In genomic region chr6:168192195-168192900, GRCh38 we compare ENCODE assay signal across 17 cellular contexts.
DNase-seq lines count a peak whose midpoint lies in the region; TF ChIP-seq lines count a peak whose summit lies in the region.
"Had no signal": no experiment of that assay in that cellular context is flagged by ENCODE, and none has a peak within 500 bp of the region (broad histone marks: within the 10 kb centered on the region; RNA-seq: fewer than 3 reads in every experiment).

No MANE protein-coding gene starts in this region.

- H3K4me1 ChIP-seq in osteoblast (ENCODE audit: insufficient read depth, low read length) (no peaks in the 10 kb centered on the region), vagina (no peaks in the 10 kb centered on the region)
- H3K4me1 ChIP-seq: SJSA1 had no signal

- no peaks in the 10 kb centered on the region for H4K20me1 ChIP-seq in osteoblast (ENCODE audit: insufficient read depth, low read length)

- H3K27ac ChIP-seq in osteoblast (ENCODE audit: low read depth, low read length) (no peak overlapping the region), vagina (no peak overlapping the region)
- H3K27ac ChIP-seq: neutrophil, SJSA1 had no signal

- DNase-seq in COR-L47 (lab: John Stamatoyannopoulos, UW), result peak; percentile 57
- DNase-seq in NCI-H1105 treated with DMSO at 0.1 percent for 48 hours (lab: John Stamatoyannopoulos, UW), result peak; percentile 92
- DNase-seq in NCI-H774 (lab: John Stamatoyannopoulos, UW), result peak; percentile 49
- DNase-seq in mesenteric fat pad (ENCODE audit: low spot score), result peak; percentile 59
- no peak for DNase-seq in dedifferentiated amniotic fluid mesenchymal stem cell (ENCODE audit: extremely low spot score)
- DNase-seq in activated CD4-positive, alpha-beta T cell treated with anti-CD3 and anti-CD28 coated beads for 48 hours, result no peak
- DNase-seq in osteoblast (ENCODE audit: insufficient read length, low spot score, missing footprints), result no peak
- DNase-seq in vagina (ENCODE audit: extremely low spot score in 2 of 2), result no peak
- DNase-seq: activated CD4-positive, alpha-beta T cell treated with anti-CD3 and anti-CD28 coated beads, Interleukin-2, amount 10 ng/mL, durations not matched to agents 24 days and 14 days; activated naive CD4-positive, alpha-beta T cell treated with anti-CD3 and anti-CD28 coated beads, Interleukin-2, amount 10 ng/mL, durations not matched to agents 7 days and 5 days; cortex of kidney; HCEC 1CT; immature natural killer cell; OCI-M1; stimulated activated CD4-positive, alpha-beta T cell treated with anti-CD3 and anti-CD28 coated beads, Interleukin-2, amount 100 ng/mL, for 24 hours had no signal

- H3K4me3 ChIP-seq in osteoblast (ENCODE audit: insufficient read depth, low read length) (no peak overlapping the region), vagina (no peak overlapping the region)
- H3K4me3 ChIP-seq: SJSA1 had no signal

- TF ChIP-seq POLR2A in vagina (IDR thresholded peaks at IDR 0.05), result no peak

- H3K79me2 ChIP-seq in osteoblast (ENCODE audit: insufficient read depth, low read length), result no peaks in the 10 kb centered on the region

- no peaks in the 10 kb centered on the region for H3K36me3 ChIP-seq in osteoblast (ENCODE audit: insufficient read depth, low read length)
- no peaks in the 10 kb centered on the region for H3K36me3 ChIP-seq in vagina
- H3K36me3 ChIP-seq: neutrophil, SJSA1 had no signal

- H3K4me2 ChIP-seq in osteoblast (ENCODE audit: insufficient read depth, low read length), result no peak overlapping the region

- H3K9me3 ChIP-seq in osteoblast (ENCODE audit: low read depth, low read length) (no peaks in the 10 kb centered on the region), vagina (no peaks in the 10 kb centered on the region)
- H3K9me3 ChIP-seq: neutrophil, SJSA1 had no signal

- TF ChIP-seq CTCF in osteoblast (IDR thresholded peaks at IDR 0.05; ENCODE audit: extremely low read depth, low read depth, low read length) (no peak), vagina (IDR thresholded peaks at IDR 0.05) (no peak)

- H3K27me3 ChIP-seq in osteoblast (ENCODE audit: insufficient read depth, low read length) (no peaks in the 10 kb centered on the region), vagina (no peaks in the 10 kb centered on the region)
- H3K27me3 ChIP-seq: neutrophil had no signal

- intact Hi-C loops in vagina (cut with DNase I), result no loop called here

- H2AFZ ChIP-seq in osteoblast (ENCODE audit: low read length), result no peak overlapping the region

Comparison
In these comparisons a context has a peak if more than half of its experiments do, and no peak if none do; other contexts are left out.
1. DNase-seq: peak in COR-L47 (single experiment), NCI-H1105 treated with DMSO at 0.1 percent for 48 hours (single experiment), NCI-H774 (single experiment) and mesenteric fat pad (single experiment); none in dedifferentiated amniotic fluid mesenchymal stem cell (single experiment), activated CD4-positive, alpha-beta T cell treated with anti-CD3 and anti-CD28 coated beads for 48 hours (single experiment), osteoblast (single experiment) and vagina (0 of 2).